Comparison of ENCODE assay signal across 10 cellular contexts in the genomic region with DNA sequence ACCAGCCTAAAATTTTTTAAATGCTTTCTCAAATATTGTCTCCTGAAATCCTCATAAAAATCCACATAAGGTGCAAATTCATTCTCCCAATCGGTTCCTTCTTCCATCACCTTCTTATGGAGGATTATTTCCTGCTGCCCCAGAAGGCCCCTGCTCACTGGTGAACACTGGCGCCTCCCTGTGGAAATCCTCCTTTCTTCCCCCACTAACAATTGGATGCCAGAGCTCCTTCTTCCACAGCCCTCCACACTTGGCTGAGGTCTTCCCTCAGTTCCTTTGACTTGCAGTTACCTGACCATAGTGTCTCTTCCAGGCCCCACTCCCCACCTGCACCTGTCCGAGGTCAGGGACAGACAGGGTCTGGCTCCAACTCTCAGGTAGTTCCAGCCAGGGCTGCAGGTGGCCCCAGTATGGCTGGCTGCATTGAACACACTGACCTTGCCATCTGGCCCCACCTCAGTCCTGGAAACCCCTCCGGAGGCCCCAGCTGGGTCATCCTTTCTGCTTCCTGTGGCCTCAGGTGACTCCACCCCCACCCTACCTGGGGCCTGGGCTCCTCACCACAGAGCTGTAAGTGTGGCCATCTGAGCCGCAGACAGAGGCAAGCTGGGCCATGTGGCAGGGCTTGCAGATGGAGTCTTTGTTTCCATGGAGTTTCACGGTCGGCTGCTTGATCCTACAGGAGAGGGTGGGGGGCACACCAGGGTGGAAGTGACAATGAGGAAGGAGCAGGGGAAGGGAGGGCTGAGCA. TPM values are rescaled to one million over a fixed set of nuclear protein-coding genes. Genes with fewer than 3 reads are reported as not detected.
DNase-seq lines count a peak whose midpoint lies in the region; ATAC-seq, FAIRE-seq and TF ChIP-seq lines count a peak whose summit lies in the region.
"Had no signal": no experiment of that assay in that cellular context is flagged by ENCODE, and none has a peak within 500 bp of the region (broad histone marks: within the 10 kb centered on the region; RNA-seq: fewer than 3 reads in every experiment).

No MANE protein-coding gene starts in this region.

- H3K4me1 ChIP-seq in Panc1 (ENCODE audit: control insufficient read depth, insufficient read depth, low read length), result peaks cover 50% of the 10 kb centered on the region

- intact Hi-C loops in CD4-positive, alpha-beta T cell (cut with DNase I, micrococcal nuclease), result loop anchor here in 1 of 2 experiments (5.0 kb wide), 1 partner anchor 152 kb away; no protein-coding TSS in a partner anchor
- intact Hi-C loops in Panc1 (cut with micrococcal nuclease; ENCODE audit: unreplicated experiment), result no loop called here

- peak overlapping the region; percentile 43 for H3K4me3 Mint-ChIP-seq in CD4-positive, alpha-beta T cell
- H3K4me3 Mint-ChIP-seq in stimulated activated naive B cell treated with anti-CD40 and anti-IgM and Interleukin-4, amounts not matched to agents 10 μg/mL and 1 μg/mL and 100 μg/mL, for 72 hours, result no peak overlapping the region
- no peak overlapping the region for H3K4me3 Mint-ChIP-seq in stimulated activated memory B cell treated with anti-CD40 and anti-IgM and Interleukin-4, amounts not matched to agents 10 μg/mL and 1 μg/mL and 100 μg/mL, for 72 hours

- H3K36me3 ChIP-seq in Panc1 (ENCODE audit: control insufficient read depth, insufficient read depth, low read length), result no peaks in the 10 kb centered on the region

- peaks cover 50% of the 10 kb centered on the region for H3K4me1 Mint-ChIP-seq in CD4-positive, alpha-beta T cell (ENCODE audit: low read depth)
- H3K4me1 Mint-ChIP-seq in stimulated activated naive B cell treated with anti-CD40 and anti-IgM and Interleukin-4, amounts not matched to agents 10 μg/mL and 1 μg/mL and 100 μg/mL, for 72 hours, result peaks cover 18 to 27% of the 10 kb centered on the region in 2 donors
- H3K4me1 Mint-ChIP-seq in stimulated activated memory B cell treated with anti-CD40 and anti-IgM and Interleukin-4, amounts not matched to agents 10 μg/mL and 1 μg/mL and 100 μg/mL, for 72 hours, result peaks cover 28% of the 10 kb centered on the region

- in situ Hi-C loops in Panc1 (cut with HindIII; ENCODE audit: low pct_unique_long_range_greater_than_20kb, low sequenced_read_pairs), result no loop called here

- H3K4me3 ChIP-seq in Panc1 (ENCODE audit: low read depth in 2 of 2, low read length in 2 of 2), result no peak overlapping the region

- BruUV-seq in Panc1 (replicated peaks; lab: Mats Ljungman, UMichigan), result no TSS peak

- no peaks in the 10 kb centered on the region for H3K27me3 Mint-ChIP-seq in CD4-positive, alpha-beta T cell
- no peaks in the 10 kb centered on the region for H3K27me3 Mint-ChIP-seq in stimulated activated naive B cell treated with anti-CD40 and anti-IgM and Interleukin-4, amounts not matched to agents 10 μg/mL and 1 μg/mL and 100 μg/mL, for 72 hours
- no peaks in the 10 kb centered on the region for H3K27me3 Mint-ChIP-seq in stimulated activated memory B cell treated with anti-CD40 and anti-IgM and Interleukin-4, amounts not matched to agents 10 μg/mL and 1 μg/mL and 100 μg/mL, for 72 hours

- no peaks in the 10 kb centered on the region for H3K27me3 ChIP-seq in CD4-positive, alpha-beta T cell (ENCODE audit: control insufficient read depth, insufficient read depth, low read length)
- no peaks in the 10 kb centered on the region for H3K27me3 ChIP-seq in Panc1 (ENCODE audit: control insufficient read depth, insufficient read depth, low read length)

- no peak for ATAC-seq in CD4-positive, alpha-beta T cell (ENCODE audit: poor library complexity)
- no peak for ATAC-seq in Panc1
- ATAC-seq in HG03039 (IDR thresholded peaks at IDR 0.05; ENCODE audit: unreplicated experiment), result no peak
- ATAC-seq in stimulated activated naive B cell treated with anti-CD40 and anti-IgM and Interleukin-4, amounts not matched to agents 10 μg/mL and 1 μg/mL and 100 μg/mL, for 72 hours (replicated peaks), result no peak
- no peak for ATAC-seq in stimulated activated memory B cell treated with anti-CD40 and anti-IgM and Interleukin-4, amounts not matched to agents 10 μg/mL and 1 μg/mL and 100 μg/mL, for 72 hours

- no peak for TF ChIP-seq CTCF in CD4-positive, alpha-beta T cell (IDR thresholded peaks at IDR 0.05)
- TF ChIP-seq CTCF in GM12873 (IDR thresholded peaks at IDR 0.05; ENCODE audit: insufficient read depth, low read depth, low read length, missing control alignments) (peak; percentile 40), Panc1 (IDR thresholded peaks at IDR 0.05) (no peak)

- no peak for FAIRE-seq in frontal cortex (lab: Jason Lieb, UNC)

- POLR2A ChIA-PET in CD4-positive, alpha-beta T cell (lab: Charles Lee), result interaction anchor here (0.8 to 4.7 kb wide), 7 partner anchors 8 to 262 kb away, joined by 4 to 28 read pairs (median 5); a partner anchor contains a TSS
- POLR2A ChIA-PET in Panc1 (lab: Charles Lee), result interaction anchor here (0.6 to 0.7 kb wide), 2 partner anchors 93 to 705 kb away, joined by 5 to 8 read pairs; no protein-coding TSS in a partner anchor

- H3K27ac Mint-ChIP-seq in CD4-positive, alpha-beta T cell, result peak overlapping the region; percentile 85
- no peak overlapping the region for H3K27ac Mint-ChIP-seq in stimulated activated naive B cell treated with anti-CD40 and anti-IgM and Interleukin-4, amounts not matched to agents 10 μg/mL and 1 μg/mL and 100 μg/mL, for 72 hours
- no peak overlapping the region for H3K27ac Mint-ChIP-seq in stimulated activated memory B cell treated with anti-CD40 and anti-IgM and Interleukin-4, amounts not matched to agents 10 μg/mL and 1 μg/mL and 100 μg/mL, for 72 hours

- H3K36me3 Mint-ChIP-seq in CD4-positive, alpha-beta T cell (ENCODE audit: low read depth), result peaks cover 100% of the 10 kb centered on the region
- peaks cover 21 to 45% of the 10 kb centered on the region in 2 donors for H3K36me3 Mint-ChIP-seq in stimulated activated naive B cell treated with anti-CD40 and anti-IgM and Interleukin-4, amounts not matched to agents 10 μg/mL and 1 μg/mL and 100 μg/mL, for 72 hours
- peaks cover 53% of the 10 kb centered on the region for H3K36me3 Mint-ChIP-seq in stimulated activated memory B cell treated with anti-CD40 and anti-IgM and Interleukin-4, amounts not matched to agents 10 μg/mL and 1 μg/mL and 100 μg/mL, for 72 hours

- H3K27ac ChIP-seq in CD4-positive, alpha-beta T cell (ENCODE audit: low read depth, low read length), result peak overlapping the region; percentile 47
- peak overlapping the region; percentile 60 for H3K27ac ChIP-seq in Panc1 (ENCODE audit: low read length)
- H3K27ac ChIP-seq: HL-60 had no signal

- DNase-seq in CD4-positive, alpha-beta T cell, result no peak
- DNase-seq in Panc1 (ENCODE audit: low read depth, low spot score), result no peak
- DNase-seq in iPS-NIHi7 (ENCODE audit: extremely low spot score), result peak; percentile 69
- DNase-seq in frontal cortex (ENCODE audit: low spot score in 2 of 2), result no peak
- no peak for DNase-seq in stimulated activated naive B cell treated with anti-CD40 and anti-IgM and Interleukin-4, amounts not matched to agents 10 μg/mL and 1 μg/mL and 100 μg/mL, for 72 hours
- DNase-seq: islet precursor cell had no signal

- CTCF ChIA-PET in CD4-positive, alpha-beta T cell (lab: Charles Lee), result interaction anchor here (1.0 to 1.6 kb wide), 4 partner anchors 9 to 270 kb away, joined by 3 to 4 read pairs (median 4); no protein-coding TSS in a partner anchor
- CTCF ChIA-PET in Panc1 (lab: Charles Lee), result interaction anchor here (1.8 kb wide), 1 partner anchor 21 kb away, joined by 15 read pairs; no protein-coding TSS in a partner anchor

- no peaks in the 10 kb centered on the region for H3K9me3 ChIP-seq in CD4-positive, alpha-beta T cell (ENCODE audit: control insufficient read depth, low read length)
- H3K9me3 ChIP-seq in Panc1 (ENCODE audit: control insufficient read depth, insufficient read depth, low read depth, low read length), result no peaks in the 10 kb centered on the region

- no peaks in the 10 kb centered on the region for H3K9me3 Mint-ChIP-seq in CD4-positive, alpha-beta T cell
- no peaks in the 10 kb centered on the region for H3K9me3 Mint-ChIP-seq in stimulated activated naive B cell treated with anti-CD40 and anti-IgM and Interleukin-4, amounts not matched to agents 10 μg/mL and 1 μg/mL and 100 μg/mL, for 72 hours
- H3K9me3 Mint-ChIP-seq in stimulated activated memory B cell treated with anti-CD40 and anti-IgM and Interleukin-4, amounts not matched to agents 10 μg/mL and 1 μg/mL and 100 μg/mL, for 72 hours, result no peaks in the 10 kb centered on the region

RNA-seq across cellular contexts. Expression of a gene that starts 18.4 kb away (rescaled TPM):
- 100 to 1,000 TPM; 976 to 998 TPM for total RNA-seq in CD4-positive, alpha-beta T cell
- total RNA-seq in Panc1 (2021; ENCODE audit: unreplicated experiment) (4.8 TPM), frontal cortex (26.9 TPM)
- 4.2 TPM for polyA plus RNA-seq in Panc1 (2012; ENCODE audit: insufficient read length)

Comparison
In these comparisons a context has a peak if more than half of its experiments do, and no peak if none do; other contexts are left out.
1. RNA of a gene that starts 18.4 kb away (total RNA-seq): 976 to 998 TPM in CD4-positive, alpha-beta T cell; 26.9 TPM in frontal cortex (single experiment) and 4.8 TPM in Panc1 (single experiment); every median in the first group is over 10 times any median in the second.